ENCODE assay signal across 22 cellular contexts in the genomic region with DNA sequence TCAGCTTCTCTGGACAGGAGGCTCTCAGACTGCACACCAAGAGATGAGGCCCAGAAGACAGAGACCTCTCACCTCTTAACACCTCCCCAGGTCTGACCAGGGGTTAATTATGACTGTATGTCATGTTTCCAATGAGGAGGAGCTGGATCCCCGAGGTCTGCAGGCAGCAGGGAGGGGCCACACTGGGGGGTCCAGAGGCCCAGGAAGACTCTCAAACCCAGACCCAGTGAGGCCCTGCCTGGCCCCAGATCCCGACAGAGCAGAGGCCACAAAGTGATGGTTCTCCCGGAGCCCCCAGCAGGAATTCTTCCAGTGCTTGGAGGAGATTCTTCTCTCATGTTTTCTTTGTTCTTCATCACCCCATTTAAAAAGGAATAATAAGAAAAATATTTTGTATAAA. TPM values are rescaled to one million over a fixed set of nuclear protein-coding genes. Genes with fewer than 3 reads are reported as not detected.
DNase-seq lines count a peak whose midpoint lies in the region; TF ChIP-seq lines count a peak whose summit lies in the region.
"Had no signal": no experiment of that assay in that cellular context is flagged by ENCODE, and none has a peak within 500 bp of the region (broad histone marks: within the 10 kb centered on the region; RNA-seq: fewer than 3 reads in every experiment).

No MANE protein-coding gene starts in this region.

- no peaks in the 10 kb centered on the region for H3K9me3 ChIP-seq in HEK293 (ENCODE audit: control insufficient read depth, insufficient read depth, low read depth, low read length)
- no peaks in the 10 kb centered on the region for H3K9me3 ChIP-seq in stomach
- H3K9me3 ChIP-seq: BE2C, BLaER1 had no signal

- no peak for TF ChIP-seq CTCF in HEK293 (tag by site-specific recombination; IDR thresholded peaks at IDR 0.05)
- TF ChIP-seq CTCF in chondrocyte (IDR thresholded peaks at IDR 0.05): no peak
- no peak for TF ChIP-seq CTCF in stomach (IDR thresholded peaks at IDR 0.05)

- peaks cover 4% of the 10 kb centered on the region for H3K9me3 Mint-ChIP-seq in chondrocyte (ENCODE audit: low read depth)

- no peak overlapping the region for H3K4me3 ChIP-seq in HEK293 (ENCODE audit: low read depth, low read length)
- no peak overlapping the region for H3K4me3 ChIP-seq in stomach
- H3K4me3 ChIP-seq: BLaER1, GM12878 had no signal

- no peaks in the 10 kb centered on the region for H3K27me3 ChIP-seq in stomach
- H3K27me3 ChIP-seq: BE2C, BLaER1 had no signal

- CTCF ChIA-PET in HEK293 (lab: Yijun Ruan, JAX): no interaction called here

- POLR2A ChIA-PET in HEK293 (lab: Yijun Ruan, JAX): no interaction called here

- H3K4me1 Mint-ChIP-seq in chondrocyte (ENCODE audit: low read depth): no peaks in the 10 kb centered on the region
- H3K4me1 Mint-ChIP-seq: CD14-positive monocyte; CD4-positive, alpha-beta memory T cell; CD8-positive, alpha-beta memory T cell had no signal

- H3K36me3 ChIP-seq in HEK293 (ENCODE audit: control insufficient read depth in 2 of 2, insufficient read depth in 1 of 2, low read length in 2 of 2): no peaks in the 10 kb centered on the region
- H3K36me3 ChIP-seq in stomach: peaks cover 0 to 6% (median 0%) of the 10 kb centered on the region in 4 donors
- H3K36me3 ChIP-seq: BE2C, BLaER1 had no signal

- intact Hi-C loops in posterior vena cava (cut with DNase I): no loop called here
- intact Hi-C loops in stomach (cut with DNase I; ENCODE audit: low total_unique reads): no loop called here

- no peak for TF ChIP-seq EP300 in stomach (IDR thresholded peaks at IDR 0.05)

- H3K4me3 Mint-ChIP-seq in chondrocyte (ENCODE audit: unreplicated experiment): no peak overlapping the region
- H3K4me3 Mint-ChIP-seq: CD14-positive monocyte; CD4-positive, alpha-beta memory T cell; CD4-positive, CD25-positive, alpha-beta regulatory T cell; CD8-positive, alpha-beta memory T cell had no signal

- 65 to 73% (median 65%) methylated on average over 3 of the region's 3 CpGs for WGBS in stomach, 5 donors

- H3K4me1 ChIP-seq in HEK293 (ENCODE audit: control insufficient read depth, insufficient read depth, low read length) (no peaks in the 10 kb centered on the region), stomach (no peaks in the 10 kb centered on the region)
- H3K4me1 ChIP-seq: BE2C, BLaER1 had no signal

- H3K36me3 Mint-ChIP-seq in chondrocyte (ENCODE audit: low read depth): no peaks in the 10 kb centered on the region
- H3K36me3 Mint-ChIP-seq: CD14-positive monocyte; CD4-positive, alpha-beta memory T cell; CD4-positive, CD25-positive, alpha-beta regulatory T cell; CD8-positive, alpha-beta memory T cell had no signal

- no peak for TF ChIP-seq POLR2A in stomach (IDR thresholded peaks at IDR 0.05)

- no peak overlapping the region for H3K27ac ChIP-seq in HEK293 (ENCODE audit: extremely low read depth, low read depth, low read length)
- H3K27ac ChIP-seq in stomach: no peak overlapping the region
- H3K27ac ChIP-seq: BLaER1 had no signal

- H3K27ac Mint-ChIP-seq in chondrocyte (ENCODE audit: unreplicated experiment): no peak overlapping the region
- H3K27ac Mint-ChIP-seq: CD14-positive monocyte; CD4-positive, alpha-beta memory T cell; CD4-positive, CD25-positive, alpha-beta regulatory T cell; CD8-positive, alpha-beta memory T cell had no signal

- peaks cover 2% of the 10 kb centered on the region for H3K27me3 Mint-ChIP-seq in chondrocyte (ENCODE audit: low read depth)
- H3K27me3 Mint-ChIP-seq: CD4-positive, CD25-positive, alpha-beta regulatory T cell had no signal

- DNase-seq in chondrocyte (ENCODE audit: low spot score): peak; percentile 57
- peak; percentile 54 for DNase-seq in posterior vena cava (ENCODE audit: low spot score)
- DNase-seq in stomach: no peak
- no peak for DNase-seq in NCI-H2171 treated with DMSO at 0.1 percent for 48 hours (lab: John Stamatoyannopoulos, UW)
- DNase-seq: 8988T; ACHN; BE2C; C1 segment of cervical spinal cord; CD4-positive, alpha-beta memory T cell; CD4-positive, CD25-positive, alpha-beta regulatory T cell; CD8-positive, alpha-beta memory T cell; DMS 273 treated with DMSO at 0.1 percent for 48 hours; DMS153; DMS53; DMS79; DND-41; EL had no signal

TF ChIP-seq in HEK293, 187 proteins besides CTCF, POLR2A, EP300 and RAD21:
- TF ChIP-seq, protein P1, sequence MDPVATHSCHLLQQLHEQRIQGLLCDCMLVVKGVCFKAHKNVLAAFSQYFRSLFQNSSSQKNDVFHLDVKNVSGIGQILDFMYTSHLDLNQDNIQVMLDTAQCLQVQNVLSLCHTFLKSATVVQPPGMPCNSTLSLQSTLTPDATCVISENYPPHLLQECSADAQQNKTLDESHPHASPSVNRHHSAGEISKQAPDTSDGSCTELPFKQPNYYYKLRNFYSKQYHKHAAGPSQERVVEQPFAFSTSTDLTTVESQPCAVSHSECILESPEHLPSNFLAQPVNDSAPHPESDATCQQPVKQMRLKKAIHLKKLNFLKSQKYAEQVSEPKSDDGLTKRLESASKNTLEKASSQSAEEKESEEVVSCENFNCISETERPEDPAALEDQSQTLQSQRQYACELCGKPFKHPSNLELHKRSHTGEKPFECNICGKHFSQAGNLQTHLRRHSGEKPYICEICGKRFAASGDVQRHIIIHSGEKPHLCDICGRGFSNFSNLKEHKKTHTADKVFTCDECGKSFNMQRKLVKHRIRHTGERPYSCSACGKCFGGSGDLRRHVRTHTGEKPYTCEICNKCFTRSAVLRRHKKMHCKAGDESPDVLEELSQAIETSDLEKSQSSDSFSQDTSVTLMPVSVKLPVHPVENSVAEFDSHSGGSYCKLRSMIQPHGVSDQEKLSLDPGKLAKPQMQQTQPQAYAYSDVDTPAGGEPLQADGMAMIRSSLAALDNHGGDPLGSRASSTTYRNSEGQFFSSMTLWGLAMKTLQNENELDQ (tag by site-specific recombination; IDR thresholded peaks at IDR 0.05; ENCODE audit: low read depth): no peak
- TF ChIP-seq, protein P2, sequence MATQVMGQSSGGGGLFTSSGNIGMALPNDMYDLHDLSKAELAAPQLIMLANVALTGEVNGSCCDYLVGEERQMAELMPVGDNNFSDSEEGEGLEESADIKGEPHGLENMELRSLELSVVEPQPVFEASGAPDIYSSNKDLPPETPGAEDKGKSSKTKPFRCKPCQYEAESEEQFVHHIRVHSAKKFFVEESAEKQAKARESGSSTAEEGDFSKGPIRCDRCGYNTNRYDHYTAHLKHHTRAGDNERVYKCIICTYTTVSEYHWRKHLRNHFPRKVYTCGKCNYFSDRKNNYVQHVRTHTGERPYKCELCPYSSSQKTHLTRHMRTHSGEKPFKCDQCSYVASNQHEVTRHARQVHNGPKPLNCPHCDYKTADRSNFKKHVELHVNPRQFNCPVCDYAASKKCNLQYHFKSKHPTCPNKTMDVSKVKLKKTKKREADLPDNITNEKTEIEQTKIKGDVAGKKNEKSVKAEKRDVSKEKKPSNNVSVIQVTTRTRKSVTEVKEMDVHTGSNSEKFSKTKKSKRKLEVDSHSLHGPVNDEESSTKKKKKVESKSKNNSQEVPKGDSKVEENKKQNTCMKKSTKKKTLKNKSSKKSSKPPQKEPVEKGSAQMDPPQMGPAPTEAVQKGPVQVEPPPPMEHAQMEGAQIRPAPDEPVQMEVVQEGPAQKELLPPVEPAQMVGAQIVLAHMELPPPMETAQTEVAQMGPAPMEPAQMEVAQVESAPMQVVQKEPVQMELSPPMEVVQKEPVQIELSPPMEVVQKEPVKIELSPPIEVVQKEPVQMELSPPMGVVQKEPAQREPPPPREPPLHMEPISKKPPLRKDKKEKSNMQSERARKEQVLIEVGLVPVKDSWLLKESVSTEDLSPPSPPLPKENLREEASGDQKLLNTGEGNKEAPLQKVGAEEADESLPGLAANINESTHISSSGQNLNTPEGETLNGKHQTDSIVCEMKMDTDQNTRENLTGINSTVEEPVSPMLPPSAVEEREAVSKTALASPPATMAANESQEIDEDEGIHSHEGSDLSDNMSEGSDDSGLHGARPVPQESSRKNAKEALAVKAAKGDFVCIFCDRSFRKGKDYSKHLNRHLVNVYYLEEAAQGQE (tag by site-specific recombination; IDR thresholded peaks at IDR 0.05): no peak
- TF ChIP-seq ZNF211 (tag by site-specific recombination; IDR thresholded peaks at IDR 0.05; ENCODE audit: low read depth) (no peak), ZIC2 (tag by site-specific recombination; IDR thresholded peaks at IDR 0.05) (peak; percentile 15; the same call in 1 of the 2 replicates), ZNF16 (tag by site-specific recombination; IDR thresholded peaks at IDR 0.05; ENCODE audit: low read depth) (no peak)

RNA-seq across cellular contexts. Expression of a gene that starts 28.8 kb away (rescaled TPM):
- total RNA-seq in chondrocyte: 0.30 to 0.51 TPM (median 0.36 TPM) in 3 replicates
- total RNA-seq in posterior vena cava: 1 to 10 TPM; 1.6 to 2.8 TPM
- total RNA-seq in stomach: 100 to 1,000 TPM in 1 of 5 donors, 10 to 100 TPM in 4; 35.8 to 136 (median 66.3) TPM
- polyA plus RNA-seq in stomach: 10 to 100 TPM in 1 of 3 donors, 1 to 10 TPM in 2; 4.9 to 10.8 (median 9.0) TPM
- total RNA-seq: G401, GM12878 had no signal

Comparison
In these comparisons a context has a peak if more than half of its experiments do, and no peak if none do; other contexts are left out.
1. DNase-seq: peak in chondrocyte (single experiment) and posterior vena cava (single experiment); none in stomach (single experiment) and NCI-H2171 treated with DMSO at 0.1 percent for 48 hours (single experiment).
2. RNA of a gene that starts 28.8 kb away (total RNA-seq): 35.8 to 136 TPM in stomach; 1.6 to 2.8 TPM in posterior vena cava and 0.30 to 0.51 TPM in chondrocyte; every median in the first group is over 4 times any median in the second.